In the genomic region with DNA sequence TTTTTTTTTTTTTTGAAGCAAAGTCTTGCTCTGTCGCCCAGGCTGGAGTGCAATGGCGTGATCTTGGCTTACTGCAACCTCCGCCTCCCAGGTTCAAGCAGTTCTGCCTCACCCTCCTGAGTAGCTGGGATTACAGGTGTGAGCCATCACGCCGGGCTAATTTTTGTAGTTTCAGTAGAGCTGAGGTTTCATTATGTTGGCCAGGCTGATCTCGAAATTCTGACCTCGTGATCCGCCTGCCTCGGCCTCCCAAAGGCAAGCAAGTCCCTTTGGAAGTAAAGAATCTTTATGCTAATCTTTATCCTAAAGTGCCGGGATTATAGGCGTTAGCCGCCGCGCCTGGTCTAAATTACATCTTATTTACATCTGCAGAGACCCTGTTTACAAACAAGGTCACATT, we compare ENCODE assay signal across 10 cellular contexts. TPM values are rescaled to one million over a fixed set of nuclear protein-coding genes. Genes with fewer than 3 reads are reported as not detected.
DNase-seq lines count a peak whose midpoint lies in the region; ATAC-seq, FAIRE-seq and TF ChIP-seq lines count a peak whose summit lies in the region.
"Had no signal": no experiment of that assay in that cellular context is flagged by ENCODE, and none has a peak within 500 bp of the region (broad histone marks: within the 10 kb centered on the region; RNA-seq: fewer than 3 reads in every experiment).

No MANE protein-coding gene starts in this region.

- peaks cover 14% of the 10 kb centered on the region for H3K27me3 Mint-ChIP-seq in activated CD4-positive, alpha-beta T cell treated with anti-CD3 and anti-CD28 coated beads, Interleukin-2, amount 10 ng/mL, durations not matched to agents 24 days and 14 days

- H3K4me2 ChIP-seq in endothelial cell of umbilical vein (ENCODE audit: insufficient read depth, low read length) (peak overlapping the region; percentile 24), skeletal muscle satellite cell (ENCODE audit: low read length) (peak overlapping the region; percentile 62)

- H2AFZ ChIP-seq in endothelial cell of umbilical vein (ENCODE audit: low read depth, low read length) = no peak overlapping the region

- peaks cover 1 to 4% of the 10 kb centered on the region in 2 experiments for H3K27me3 ChIP-seq in endothelial cell of umbilical vein (ENCODE audit: control insufficient read depth in 2 of 2, insufficient read depth in 2 of 2, low read length in 2 of 2)
- peaks cover 7% of the 10 kb centered on the region for H3K27me3 ChIP-seq in skeletal muscle satellite cell (ENCODE audit: control insufficient read depth, insufficient read depth, low read length)

- H3K27ac Mint-ChIP-seq in activated CD4-positive, alpha-beta T cell treated with anti-CD3 and anti-CD28 coated beads, Interleukin-2, amount 10 ng/mL, durations not matched to agents 24 days and 14 days = no peak overlapping the region

- no peak overlapping the region for H3K27ac ChIP-seq in endothelial cell of umbilical vein (ENCODE audit: insufficient read depth, low read depth, low read length)
- H3K27ac ChIP-seq: parathyroid adenoma had no signal

- peaks cover 3 to 10% of the 10 kb centered on the region in 2 experiments for H3K36me3 ChIP-seq in endothelial cell of umbilical vein (ENCODE audit: control insufficient read depth in 2 of 2, extremely low read depth in 1 of 2, insufficient read depth in 2 of 2, low read length in 2 of 2)
- H3K36me3 ChIP-seq in skeletal muscle satellite cell (ENCODE audit: insufficient read depth, low read length) = peaks cover 17% of the 10 kb centered on the region

- POLR2A ChIA-PET in endothelial cell of umbilical vein (lab: Charles Lee) = no interaction called here

- H3K4me3 ChIP-seq in endothelial cell of umbilical vein (replicated peaks in 1 of 3; ENCODE audit: insufficient read depth in 1 of 3, low read depth in 1 of 3, low read length in 3 of 3) (no peak overlapping the region), skeletal muscle satellite cell (ENCODE audit: low read length) (peak overlapping the region; percentile 18)

- H3K9ac ChIP-seq in endothelial cell of umbilical vein (replicated peaks; ENCODE audit: extremely low read depth, insufficient read depth, low read length) = no peak overlapping the region
- H3K9ac ChIP-seq in skeletal muscle satellite cell (ENCODE audit: low read depth, low read length) = no peak overlapping the region
- H3K9ac ChIP-seq: parathyroid adenoma had no signal

- dilution Hi-C loops in endothelial cell of umbilical vein (cut with MboI; ENCODE audit: extremely low pct_ligation_motif_present, low sequenced_read_pairs) = no loop called here

- H3K4me1 ChIP-seq in endothelial cell of umbilical vein (ENCODE audit: control insufficient read depth, extremely low read depth, insufficient read depth, low read length) = peaks cover 7% of the 10 kb centered on the region
- peaks cover 26% of the 10 kb centered on the region for H3K4me1 ChIP-seq in skeletal muscle satellite cell (ENCODE audit: control insufficient read depth, insufficient read depth, low read length)

- intact Hi-C loops in activated CD4-positive, alpha-beta T cell treated with anti-CD3 and anti-CD28 coated beads, Interleukin-2, amount 10 ng/mL, durations not matched to agents 24 days and 14 days (cut with micrococcal nuclease) = no loop called here
- intact Hi-C loops in endothelial cell of umbilical vein (cut with micrococcal nuclease) = no loop called here

- peaks cover 41% of the 10 kb centered on the region for H3K36me3 Mint-ChIP-seq in activated CD4-positive, alpha-beta T cell treated with anti-CD3 and anti-CD28 coated beads, Interleukin-2, amount 10 ng/mL, durations not matched to agents 24 days and 14 days (ENCODE audit: low read depth)

- H4K20me1 ChIP-seq in endothelial cell of umbilical vein (replicated peaks; ENCODE audit: control insufficient read depth, extremely low read depth, insufficient read depth, low read length) = no peaks in the 10 kb centered on the region

- ATAC-seq in HG03521 (IDR thresholded peaks at IDR 0.05; ENCODE audit: unreplicated experiment) = no peak
- ATAC-seq in GM19035 (IDR thresholded peaks at IDR 0.05; ENCODE audit: unreplicated experiment) = no peak

- no peaks in the 10 kb centered on the region for H3K9me1 ChIP-seq in endothelial cell of umbilical vein (replicated peaks; ENCODE audit: control insufficient read depth, extremely low read depth, insufficient read depth, low read length)

- H3K4me1 Mint-ChIP-seq in activated CD4-positive, alpha-beta T cell treated with anti-CD3 and anti-CD28 coated beads, Interleukin-2, amount 10 ng/mL, durations not matched to agents 24 days and 14 days = peaks cover 37% of the 10 kb centered on the region

- DNase-seq in activated CD4-positive, alpha-beta T cell treated with anti-CD3 and anti-CD28 coated beads, Interleukin-2, amount 10 ng/mL, durations not matched to agents 24 days and 14 days = no peak
- DNase-seq in activated CD4-positive, alpha-beta T cell treated with anti-CD3 and anti-CD28 coated beads, Interleukin-2, amount 50 U/mL, for 4 hours = no peak
- DNase-seq in RPMI8226 (peak; percentile 65), endothelial cell of umbilical vein (ENCODE audit: low read depth, low spot score) (no peak), T1000 (lab: John Stamatoyannopoulos, UW) (no peak)
- DNase-seq: NCI-H524 treated with DMSO at 0.1 percent for 48 hours had no signal

- H3K9me3 Mint-ChIP-seq in activated CD4-positive, alpha-beta T cell treated with anti-CD3 and anti-CD28 coated beads, Interleukin-2, amount 10 ng/mL, durations not matched to agents 24 days and 14 days = no peaks in the 10 kb centered on the region

- peak overlapping the region; percentile 96 for H3K4me3 Mint-ChIP-seq in activated CD4-positive, alpha-beta T cell treated with anti-CD3 and anti-CD28 coated beads, Interleukin-2, amount 10 ng/mL, durations not matched to agents 24 days and 14 days

- no peak for TF ChIP-seq POLR2A in endothelial cell of umbilical vein (IDR thresholded peaks at IDR 0.05; ENCODE audit: low read depth, low read length)

- H3K9me3 ChIP-seq in endothelial cell of umbilical vein (replicated peaks; ENCODE audit: control insufficient read depth, insufficient read depth, low read length) (no peaks in the 10 kb centered on the region), skeletal muscle satellite cell (replicated peaks; ENCODE audit: low read length) (no peaks in the 10 kb centered on the region)

- TF ChIP-seq CTCF in endothelial cell of umbilical vein (IDR thresholded peaks at IDR 0.05; ENCODE audit: extremely low read depth in 1 of 2, insufficient read depth in 1 of 2, low read depth in 1 of 2, low read length in 2 of 2) = no peak

- no peak for FAIRE-seq in endothelial cell of umbilical vein (lab: Jason Lieb, UNC)

- peaks cover 62% of the 10 kb centered on the region for H3K79me2 ChIP-seq in endothelial cell of umbilical vein (ENCODE audit: control insufficient read depth, insufficient read depth, low read length)

- CTCF ChIA-PET in endothelial cell of umbilical vein (lab: Charles Lee) = interaction anchor here (1.3 to 4.4 kb wide), 4 partner anchors 8 to 135 kb away, joined by 3 to 25 read pairs (median 8); partner anchors contain the start of gene TUBB2A

- no TSS peak for BruUV-seq in endothelial cell of umbilical vein (replicated peaks; lab: Mats Ljungman, UMichigan)

TF ChIP-seq in endothelial cell of umbilical vein, 7 proteins besides CTCF, POLR2A, EP300 and RAD21:
- TF ChIP-seq JUN (IDR thresholded peaks at IDR 0.05; ENCODE audit: borderline replicate concordance, insufficient read depth, insufficient read length, low read depth) (no peak), GATA2 (IDR thresholded peaks at IDR 0.05; ENCODE audit: insufficient read depth, insufficient read length, low read depth, low read length) (no peak), FOS (IDR thresholded peaks at IDR 0.05; ENCODE audit: borderline replicate concordance, insufficient read depth, low read length) (no peak), EZH2 (IDR thresholded peaks at IDR 0.05; ENCODE audit: borderline replicate concordance, low read depth, low read length, severe bottlenecking) (no peak), MYC (IDR thresholded peaks at IDR 0.05; ENCODE audit: low read depth, low read length) (no peak), POLR2AphosphoS5 (IDR thresholded peaks at IDR 0.05; ENCODE audit: insufficient read depth, low read depth, low read length) (no peak)
- TF ChIP-seq, protein P1, sequence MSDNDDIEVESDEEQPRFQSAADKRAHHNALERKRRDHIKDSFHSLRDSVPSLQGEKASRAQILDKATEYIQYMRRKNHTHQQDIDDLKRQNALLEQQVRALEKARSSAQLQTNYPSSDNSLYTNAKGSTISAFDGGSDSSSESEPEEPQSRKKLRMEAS (IDR thresholded peaks at IDR 0.05; ENCODE audit: insufficient read depth, insufficient read length) = no peak

RNA-seq across cellular contexts. Expression of gene PSMG4, which starts 1.5 kb away (rescaled TPM):
- 33.4 and 35.6 TPM in 2 replicates for total RNA-seq in activated CD4-positive, alpha-beta T cell treated with anti-CD3 and anti-CD28 coated beads, Interleukin-2, amount 10 ng/mL, durations not matched to agents 24 days and 14 days
- total RNA-seq in endothelial cell of umbilical vein = 31.1 and 31.4 TPM in 2 replicates
- 46.0 and 72.2 TPM in 2 replicates for polyA plus RNA-seq in endothelial cell of umbilical vein
- polyA plus RNA-seq in endothelial cell of umbilical vein (2011; cell fraction: cytosol; rRNA removed) = 31.6 and 37.9 TPM in 2 replicates
- polyA plus RNA-seq in endothelial cell of umbilical vein (2011; cell fraction: nucleus; rRNA removed) = 17.1 and 18.3 TPM in 2 replicates
- 26.1 and 26.2 TPM in 2 replicates for polyA plus RNA-seq in endothelial cell of umbilical vein (2012)
- 18.5 and 20.7 TPM in 2 replicates for polyA minus RNA-seq in endothelial cell of umbilical vein
- polyA minus RNA-seq in endothelial cell of umbilical vein (2011; cell fraction: cytosol; rRNA and poly(A)+ RNA removed) = 18.9 TPM
- 11.0 and 11.1 TPM in 2 replicates for polyA minus RNA-seq in endothelial cell of umbilical vein (2011; cell fraction: nucleus; rRNA and poly(A)+ RNA removed)
- 24.0 and 35.2 TPM in 2 replicates for total RNA-seq in skeletal muscle satellite cell (2012; rRNA removed)

RNA-seq across cellular contexts. Expression of gene TUBB2B, which starts 32.8 kb away (rescaled TPM):
- total RNA-seq in activated CD4-positive, alpha-beta T cell treated with anti-CD3 and anti-CD28 coated beads, Interleukin-2, amount 10 ng/mL, durations not matched to agents 24 days and 14 days = 0.12 TPM in 1 of 2 replicates, not detected in the other
- total RNA-seq in endothelial cell of umbilical vein = 3.6 and 8.3 TPM in 2 replicates
- polyA plus RNA-seq in endothelial cell of umbilical vein = 5.1 and 7.8 TPM in 2 replicates
- 3.2 and 4.7 TPM in 2 replicates for polyA plus RNA-seq in endothelial cell of umbilical vein (2011; cell fraction: cytosol; rRNA removed)
- polyA plus RNA-seq in endothelial cell of umbilical vein (2011; cell fraction: nucleus; rRNA removed) = 1.9 and 2.5 TPM in 2 replicates
- 5.0 and 7.8 TPM in 2 replicates for polyA plus RNA-seq in endothelial cell of umbilical vein (2012)
- 3.4 and 3.8 TPM in 2 replicates for polyA minus RNA-seq in endothelial cell of umbilical vein
- polyA minus RNA-seq in endothelial cell of umbilical vein (2011; cell fraction: cytosol; rRNA and poly(A)+ RNA removed) = not detected
- 0.67 and 1.1 TPM in 2 replicates for polyA minus RNA-seq in endothelial cell of umbilical vein (2011; cell fraction: nucleus; rRNA and poly(A)+ RNA removed)
- total RNA-seq in skeletal muscle satellite cell (2012; rRNA removed) = 6.3 and 7.6 TPM in 2 replicates
